In genomic region chr9:134024393-134024792, GRCh38 we compare ENCODE assay signal across 8 cellular contexts. TPM values are rescaled to one million over a fixed set of nuclear protein-coding genes. Genes with fewer than 3 reads are reported as not detected.
DNase-seq lines count a peak whose midpoint lies in the region; ATAC-seq and TF ChIP-seq lines count a peak whose summit lies in the region.

No MANE protein-coding gene starts in this region.

- H3K9me3 ChIP-seq in HCT116 (ENCODE audit: control insufficient read depth in 1 of 2, insufficient read depth in 1 of 2, low read depth in 1 of 2, low read length in 2 of 2) (no peaks in the 10 kb centered on the region), T-helper 17 cell (ENCODE audit: control insufficient read depth, low read length, poor library complexity, severe bottlenecking) (no peaks in the 10 kb centered on the region), skeletal muscle tissue (ENCODE audit: control insufficient read depth in 3 of 3, low read length in 3 of 3) (no peaks in the 10 kb centered on the region)

- no peaks in the 10 kb centered on the region for H3K79me1 ChIP-seq in mesendoderm (ENCODE audit: low read length)

- H3K36me3 ChIP-seq in HCT116 (ENCODE audit: control insufficient read depth in 1 of 2, insufficient read depth in 2 of 2, low read length in 2 of 2) (no peaks in the 10 kb centered on the region), skeletal muscle tissue (ENCODE audit: control insufficient read depth in 3 of 3, insufficient read depth in 3 of 3, low read length in 3 of 3) (peaks cover 4 to 8% (median 6%) of the 10 kb centered on the region in 3 donors), mesendoderm (ENCODE audit: control insufficient read depth, insufficient read depth, low read length) (peaks cover 2% of the 10 kb centered on the region)

- H3K9ac ChIP-seq in HCT116 (ENCODE audit: low read length) (no peak overlapping the region), skeletal muscle tissue (ENCODE audit: low read depth in 1 of 3, low read length in 3 of 3) (no peak overlapping the region), mesendoderm (ENCODE audit: low read length) (no peak overlapping the region)

- H2AFZ ChIP-seq in HCT116 (ENCODE audit: low read depth, low read length, poor library complexity, severe bottlenecking), result no peak overlapping the region

- H3K23ac ChIP-seq in mesendoderm (ENCODE audit: low read length), result no peak overlapping the region

- H3K56ac ChIP-seq in mesendoderm (ENCODE audit: low read length), result no peak overlapping the region

- CTCF ChIA-PET in HCT116 (lab: Charles Lee), result interaction anchor here (1.0 to 2.7 kb wide), 3 partner anchors 30 to 282 kb away, joined by 3 to 27 read pairs (median 5); no protein-coding TSS in a partner anchor

- H3K27ac ChIP-seq in HCT116 (ENCODE audit: low read depth, low read length), result peak overlapping the region; percentile 50
- H3K27ac ChIP-seq in skeletal muscle tissue (ENCODE audit: low read depth, low read length), result no peak overlapping the region
- H3K27ac ChIP-seq in mesendoderm (ENCODE audit: low read depth, low read length), result no peak overlapping the region

- H3K18ac ChIP-seq in mesendoderm (ENCODE audit: low read length), result no peak overlapping the region

- H3K79me2 ChIP-seq in HCT116 (ENCODE audit: insufficient read depth, low read length) (no peaks in the 10 kb centered on the region; the same call in 1 of the 2 replicates), mesendoderm (ENCODE audit: control insufficient read depth, insufficient read depth, low read length) (no peaks in the 10 kb centered on the region)

- H2BK15ac ChIP-seq in mesendoderm (replicated peaks; ENCODE audit: low read depth), result no peak overlapping the region

- no peak overlapping the region for H2BK120ac ChIP-seq in mesendoderm (ENCODE audit: low read depth, low read length)

- H2AK5ac ChIP-seq in mesendoderm (ENCODE audit: low read length), result no peak overlapping the region

- no peak for TF ChIP-seq CTCF in HCT116 (IDR thresholded peaks at IDR 0.05 in 2 of 3, conservative IDR thresholded peaks at IDR 0.05 in 1 of 3; ENCODE audit: borderline replicate concordance in 1 of 3, insufficient read depth in 1 of 3, low read depth in 2 of 3, low read length in 2 of 3)

- RAD21 ChIA-PET in HCT116 (lab: Charles Lee; ENCODE audit: low non-redundant PET in 1 of 2, low total read pairs in 2 of 2, uncharacterized antibody in 2 of 2, unreplicated experiment in 2 of 2), result interaction anchor here (0.7 to 1.5 kb wide), 2 partner anchors 31 to 111 kb away, joined by 3 to 7 read pairs; no protein-coding TSS in a partner anchor

- H3K9me2 ChIP-seq in HCT116 (ENCODE audit: insufficient read depth), result no peaks in the 10 kb centered on the region

- H3K4me1 ChIP-seq in HCT116 (ENCODE audit: control insufficient read depth in 1 of 2, insufficient read depth in 2 of 2, low read length in 2 of 2) (peaks cover 3 to 24% of the 10 kb centered on the region in 2 experiments; a peak in 3 of 4 replicates), skeletal muscle tissue (ENCODE audit: control insufficient read depth in 3 of 3, insufficient read depth in 3 of 3, low read length in 3 of 3) (peaks cover 7 to 17% (median 8%) of the 10 kb centered on the region in 3 donors), mesendoderm (ENCODE audit: control insufficient read depth, low read depth, low read length) (peaks cover 2% of the 10 kb centered on the region)

- WGBS in mesendoderm (ENCODE audit: extremely low coverage, insufficient coverage, low lambda C conversion rate), result no CpG with 5 or more reads among the region's 2 CpGs

- ATAC-seq in HCT116 (no peak), T-helper 17 cell (no peak), HG02870 (IDR thresholded peaks at IDR 0.05; ENCODE audit: unreplicated experiment) (no peak)

- no peak overlapping the region for H4K5ac ChIP-seq in mesendoderm (ENCODE audit: low read length)

- POLR2A ChIA-PET in HCT116 (lab: Charles Lee), result interaction anchor here (1.2 kb wide), 1 partner anchor 31 kb away, joined by 9 read pairs; no protein-coding TSS in a partner anchor

- H3K27me3 ChIP-seq in HCT116 (ENCODE audit: insufficient read depth, low read length) (no peaks in the 10 kb centered on the region), skeletal muscle tissue (ENCODE audit: control insufficient read depth in 3 of 3, insufficient read depth in 3 of 3, low read length in 3 of 3) (no peaks in the 10 kb centered on the region), mesendoderm (ENCODE audit: insufficient read depth, low read length, poor library complexity) (no peaks in the 10 kb centered on the region)

- no peak for TF ChIP-seq POLR2A in HCT116 (IDR thresholded peaks at IDR 0.05; ENCODE audit: borderline replicate concordance, extremely low read depth, insufficient read depth, insufficient read length)

- H2BK5ac ChIP-seq in mesendoderm (ENCODE audit: low read length), result no peak overlapping the region

- intact Hi-C loops in HCT116 (cut with micrococcal nuclease), result no loop called here

- no peak for DNase-seq in HCT116 (ENCODE audit: low read depth, low spot score)
- DNase-seq in T-helper 17 cell, result no peak
- DNase-seq in globus pallidus (ENCODE audit: low spot score), result peak; percentile 28
- DNase-seq in HT-29 (ENCODE audit: low spot score), result no peak
- DNase-seq in mesendoderm, result no peak
- DNase-seq in COLO668 (lab: John Stamatoyannopoulos, UW; ENCODE audit: unreplicated experiment), result no peak

- TSS peak; percentile 87 for BruUV-seq in HCT116 (replicated peaks; lab: Mats Ljungman, UMichigan)

- no peaks in the 10 kb centered on the region for H4K20me1 ChIP-seq in HCT116 (ENCODE audit: insufficient read depth)

- H3K36me3 Mint-ChIP-seq in T-helper 17 cell (ENCODE audit: low read depth), result no peaks in the 10 kb centered on the region

- H3K4me3 ChIP-seq in HCT116 (replicated peaks in 1 of 2; ENCODE audit: low read depth in 1 of 2, low read length in 2 of 2), result peak overlapping the region; percentile 46 to 51
- H3K4me3 ChIP-seq in skeletal muscle tissue (ENCODE audit: low read length in 3 of 3), result peak overlapping the region in 2 of 3 donors; percentile 54 to 77
- H3K4me3 ChIP-seq in mesendoderm (ENCODE audit: low read length), result no peak overlapping the region

- H3K27me3 Mint-ChIP-seq in T-helper 17 cell, result no peaks in the 10 kb centered on the region

- no peak overlapping the region for H4K8ac ChIP-seq in mesendoderm (ENCODE audit: low read depth, low read length)

- H3K4me3 Mint-ChIP-seq in T-helper 17 cell, result peak overlapping the region; percentile 86

- peak overlapping the region; percentile 25 for H3K27ac Mint-ChIP-seq in T-helper 17 cell

- H3K4me2 ChIP-seq in HCT116 (ENCODE audit: low read length) (peak overlapping the region; percentile 87), mesendoderm (ENCODE audit: low read length) (no peak overlapping the region)

- no peak for TF ChIP-seq RAD21 in HCT116 (IDR thresholded peaks at IDR 0.05; ENCODE audit: low read depth)

- peaks cover 15% of the 10 kb centered on the region for H3K4me1 Mint-ChIP-seq in T-helper 17 cell

- no peak overlapping the region for H3K4ac ChIP-seq in mesendoderm (ENCODE audit: low read depth, low read length)

TF ChIP-seq in HCT116, 20 proteins besides CTCF, POLR2A, EP300 and RAD21 (continues in another document):
- TF ChIP-seq SP1 (IDR thresholded peaks at IDR 0.05; ENCODE audit: low read depth), result no peak
- TF ChIP-seq MAX (IDR thresholded peaks at IDR 0.05), result no peak
- TF ChIP-seq EZH2phosphoT487 (IDR thresholded peaks at IDR 0.05; ENCODE audit: borderline replicate concordance), result no peak
- no peak for TF ChIP-seq SIN3A (IDR thresholded peaks at IDR 0.05; ENCODE audit: low read depth)
- no peak for TF ChIP-seq ELF1 (IDR thresholded peaks at IDR 0.05; ENCODE audit: borderline replicate concordance, low read depth)
- TF ChIP-seq SRF (IDR thresholded peaks at IDR 0.05; ENCODE audit: low read depth), result no peak

RNA-seq across cellular contexts. Expression of gene BRD3OS, which starts 0.9 kb away (rescaled TPM):
- total RNA-seq in HCT116 (2021; ENCODE audit: unreplicated experiment), result 17.0 TPM
- 9.3 and 9.4 TPM in 2 replicates for polyA plus RNA-seq in HCT116 (2012)
- 10 to 100 TPM in 1 of 2 donors, 1 to 10 TPM in 1; 7.7 to 10.2 TPM for total RNA-seq in T-helper 17 cell
- 3.7 TPM for total RNA-seq in skeletal muscle tissue
- total RNA-seq in HT-29 (2014; rRNA removed; shearing (Covaris generic)), result 14.2 and 21.0 TPM in 2 replicates
- 11.4 TPM for polyA plus RNA-seq in mesendoderm (2013, experiment 1 of 2)
- polyA plus RNA-seq in mesendoderm (2013, experiment 2 of 2), result 11.5 TPM

RNA-seq across cellular contexts. Expression of gene VAV2, which starts 32.3 kb away (rescaled TPM):
- 33.2 TPM for total RNA-seq in HCT116 (2021; ENCODE audit: unreplicated experiment)
- polyA plus RNA-seq in HCT116 (2012), result 18.2 and 21.1 TPM in 2 replicates
- total RNA-seq in T-helper 17 cell, result 1 to 10 TPM; 3.5 to 5.5 TPM
- total RNA-seq in skeletal muscle tissue, result 9.9 TPM
- total RNA-seq in HT-29 (2014; rRNA removed; shearing (Covaris generic)), result 19.6 and 20.3 TPM in 2 replicates
- polyA plus RNA-seq in mesendoderm (2013, experiment 1 of 2), result 12.2 TPM
- 12.3 TPM for polyA plus RNA-seq in mesendoderm (2013, experiment 2 of 2)

RNA-seq across cellular contexts. Expression of gene BRD3, which starts 43.4 kb away (rescaled TPM):
- total RNA-seq in HCT116 (2021; ENCODE audit: unreplicated experiment) (40.7 TPM), T-helper 17 cell (10 to 100 TPM; 31.5 to 44.1 TPM), skeletal muscle tissue (20.9 TPM)
- polyA plus RNA-seq in HCT116 (2012), result 18.9 and 20.0 TPM in 2 replicates
- total RNA-seq in HT-29 (2014; rRNA removed; shearing (Covaris generic)), result 15.8 and 21.8 TPM in 2 replicates
- 29.9 TPM for polyA plus RNA-seq in mesendoderm (2013, experiment 1 of 2)
- polyA plus RNA-seq in mesendoderm (2013, experiment 2 of 2), result 30.0 TPM
